ENCODE assay signal across 25 cellular contexts in the genomic region with DNA sequence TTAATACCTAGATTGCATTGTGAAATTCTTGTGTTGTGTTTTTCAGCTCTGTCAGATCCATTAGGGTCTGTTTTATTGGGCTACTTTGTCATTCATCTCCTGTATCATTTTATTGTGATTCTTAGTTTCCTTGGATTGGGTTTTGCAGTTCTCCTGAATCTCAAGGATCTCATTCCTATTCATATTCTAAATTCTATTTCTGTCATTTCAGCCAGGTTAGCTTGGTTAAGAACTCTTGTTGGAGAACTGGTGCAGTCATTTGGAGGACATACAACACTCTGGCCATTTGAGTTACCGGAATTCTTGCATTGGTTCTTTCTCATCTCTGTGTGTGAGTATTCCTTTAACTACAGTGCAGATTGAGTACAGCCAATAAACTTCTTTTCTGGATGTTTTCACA.
"Had no signal": no experiment of that assay in that cellular context is flagged by ENCODE, and none has a peak within 500 bp of the region (broad histone marks: within the 10 kb centered on the region; RNA-seq: fewer than 3 reads in every experiment).

No MANE protein-coding gene starts in this region.

- DNase-seq: stimulated activated CD4-positive, alpha-beta T cell treated with anti-CD3 and anti-CD28 coated beads, Interleukin-2, amount 100 ng/mL, for 48 hours; stimulated activated CD4-positive, alpha-beta T cell treated with anti-CD3 and anti-CD28 coated beads, Interleukin-4, amount 100 ng/mL, for 1 hour; stimulated activated CD4-positive, alpha-beta T cell treated with anti-CD3 and anti-CD28 coated beads, Interleukin-4, amount 100 ng/mL, for 24 hours; stimulated activated CD4-positive, alpha-beta T cell treated with anti-CD3 and anti-CD28 coated beads, Interleukin-4, amount 100 ng/mL, for 4 hours; stimulated activated CD8-positive, alpha-beta memory T cell treated with anti-CD3 and anti-CD28 coated beads, Interleukin-4, amount 100 ng/mL, for 48 hours; stimulated activated naive B cell treated with anti-CD40 and anti-IgM and Interleukin-4, amounts not matched to agents 10 μg/mL and 1 μg/mL and 100 μg/mL, for 72 hours; stimulated activated naive CD4-positive, alpha-beta T cell; stimulated activated naive CD4-positive, alpha-beta T cell treated with Interleukin-2 at 50 U/mL for 16 hours; stimulated activated naive CD8-positive, alpha-beta T cell treated with anti-CD3 and anti-CD28 coated beads, Interleukin-15, amount 100 ng/mL, for 72 hours; stimulated activated naive CD8-positive, alpha-beta T cell treated with anti-CD3 and anti-CD28 coated beads, Interleukin-15, Interleukin-2, amounts not matched to agents 100 U/mL and 50 U/mL, for 24 hours; stomach; substantia nigra; testis; thyroid gland; tibial artery; transverse colon; trophoblast cell; upper lobe of left lung; upper lobe of right lung; uterus had no signal

- H3K4me1 ChIP-seq: stomach, suprapubic skin, testis, thyroid gland, tibial artery, tibial nerve, transverse colon, upper lobe of left lung, upper lobe of right lung, uterus, vagina had no signal

- ATAC-seq: stimulated activated effector memory CD8-positive, alpha-beta T cell treated with anti-CD3 and anti-CD28 coated beads, Interleukin-12 subunit alpha, Interleukin-12 subunit beta, amount 100 ng/mL, for 72 hours; stimulated activated naive B cell treated with anti-CD40 and anti-IgM and Interleukin-4, amounts not matched to agents 10 μg/mL and 1 μg/mL and 100 μg/mL, for 72 hours; stimulated activated naive CD8-positive, alpha-beta T cell treated with anti-CD3 and anti-CD28 coated beads, Interleukin-15, amount 100 ng/mL, for 72 hours; stimulated activated naive CD8-positive, alpha-beta T cell treated with anti-CD3 and anti-CD28 coated beads, Interleukin-15, Interleukin-2, amounts not matched to agents 100 U/mL and 50 U/mL, for 24 hours; upper lobe of right lung had no signal

- H3K36me3 ChIP-seq: stomach, suprapubic skin, thoracic aorta, thyroid gland, tibial artery, tibial nerve, transverse colon, upper lobe of left lung, upper lobe of right lung, uterus, vagina had no signal

- H3K27ac ChIP-seq: stomach, suprapubic skin, testis, thoracic aorta, thyroid gland, tibial artery, tibial nerve, transverse colon, upper lobe of left lung, upper lobe of right lung, uterus, vagina had no signal

- H3K9me3 ChIP-seq: suprapubic skin, testis, thyroid gland, transverse colon, upper lobe of right lung, uterus, vagina had no signal

- H3K4me3 ChIP-seq: stomach, suprapubic skin, testis, thoracic aorta, thyroid gland, tibial artery, tibial nerve, transverse colon, upper lobe of left lung, upper lobe of right lung, uterus, vagina had no signal
